Comparison of ENCODE assay signal across 10 cellular contexts in the genomic region with DNA sequence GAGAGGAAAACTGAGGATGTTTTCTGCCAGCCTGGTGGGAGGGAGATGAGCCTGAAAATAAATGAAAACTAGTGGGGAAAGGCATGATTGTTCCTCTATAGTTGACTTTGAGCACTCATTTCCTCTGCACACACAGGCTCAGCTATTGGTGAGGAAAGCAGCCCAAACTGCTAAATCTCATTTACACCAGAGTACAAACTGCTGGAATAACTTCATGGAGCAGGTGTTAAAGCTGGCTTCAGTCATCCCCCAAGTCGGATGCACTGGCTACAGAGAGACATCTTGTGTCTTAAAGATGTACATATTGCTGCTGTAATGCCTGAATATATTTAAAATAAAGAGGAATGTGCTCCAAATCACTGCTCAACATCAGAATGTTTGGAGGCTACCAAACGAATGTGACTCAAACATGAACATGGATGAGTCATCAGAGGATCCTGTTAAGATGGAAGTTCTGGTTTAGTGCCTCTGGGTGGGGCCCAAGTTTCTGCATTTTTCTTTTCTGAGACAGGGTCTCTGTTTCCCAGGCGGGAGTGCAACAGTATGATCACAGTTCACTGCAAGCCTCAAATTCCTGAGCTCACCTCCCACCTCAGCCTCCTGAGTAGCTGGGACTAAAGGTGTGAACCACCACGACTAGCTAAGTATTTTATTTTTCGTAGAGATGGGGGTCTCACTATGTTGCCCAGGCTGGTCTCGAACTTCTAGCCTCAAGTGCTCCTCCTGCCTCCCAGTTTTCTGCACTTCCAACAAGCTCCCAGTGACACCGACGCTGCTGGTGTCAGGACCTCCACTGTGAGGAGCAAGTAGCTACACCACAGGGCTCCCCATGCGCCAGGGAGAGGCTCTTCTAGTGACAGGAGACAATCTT.
DNase-seq lines count a peak whose midpoint lies in the region; ATAC-seq and TF ChIP-seq lines count a peak whose summit lies in the region.
"Had no signal": no experiment of that assay in that cellular context is flagged by ENCODE, and none has a peak within 500 bp of the region (broad histone marks: within the 10 kb centered on the region; RNA-seq: fewer than 3 reads in every experiment).

No MANE protein-coding gene starts in this region.

- H3K27me3 ChIP-seq in BLaER1 (no peaks in the 10 kb centered on the region), left lung (no peaks in the 10 kb centered on the region)

- H3K9me3 ChIP-seq in BLaER1 = peaks cover 20% of the 10 kb centered on the region
- no peaks in the 10 kb centered on the region for H3K9me3 ChIP-seq in left lung

- peak overlapping the region; percentile 21 for H3K4me2 ChIP-seq in BLaER1

- intact Hi-C loops in left lung (cut with DNase I) = loop anchor here in 1 of 2 donors (10.0 kb wide), 1 partner anchor 488 kb away; no protein-coding TSS in a partner anchor

- DNase-seq in HS-5 (ENCODE audit: low read depth) (peak; percentile 73), left lung (no peak), NCI-H128 (lab: John Stamatoyannopoulos, UW; ENCODE audit: unreplicated experiment) (no peak), erythroblast (lab: John Stamatoyannopoulos, UW) (no peak), NCI-H1048 (lab: John Stamatoyannopoulos, UW) (no peak)
- DNase-seq: activated effector memory CD4-positive, alpha-beta T cell treated with anti-CD3 and anti-CD28 coated beads, Interleukin-2, amount 50 U/mL, for 16 hours; left cardiac atrium had no signal

- H3K27ac ChIP-seq in BLaER1 (peak overlapping the region; percentile 38; the same call in 1 of the 2 replicates), angular gyrus (ENCODE audit: low read depth, low read length) (peak overlapping the region; percentile 41), left lung (no peak overlapping the region)

- H3K4me1 ChIP-seq in BLaER1 (peaks cover 43% of the 10 kb centered on the region), left lung (peaks cover 0 to 18% of the 10 kb centered on the region in 2 donors)

- no peak for TF ChIP-seq CTCF in left lung (IDR thresholded peaks at IDR 0.05)

- H4K20me1 ChIP-seq in BLaER1 = no peaks in the 10 kb centered on the region

- no peak overlapping the region for H3K9ac ChIP-seq in BLaER1

- TF ChIP-seq POLR2A in erythroblast (IDR thresholded peaks at IDR 0.05; ENCODE audit: low read length) = no peak

- peak; percentile 69 for ATAC-seq in left lung
- no peak for ATAC-seq in HG02970 (IDR thresholded peaks at IDR 0.05; ENCODE audit: low FRiP score, unreplicated experiment)

- H3K4me3 ChIP-seq in BLaER1 = no peak overlapping the region
- H3K4me3 ChIP-seq in left lung = no peak overlapping the region

- H3K36me3 ChIP-seq in BLaER1 (peaks cover 43% of the 10 kb centered on the region), left lung (peaks cover 0 to 4% of the 10 kb centered on the region in 2 donors)

Comparison
In these comparisons a context has a peak if more than half of its experiments do, and no peak if none do; other contexts are left out.
1. H3K27ac ChIP-seq: peak in BLaER1 (single experiment) and angular gyrus (single experiment); none in left lung (0 of 2).